ENCODE assay signal across 8 cellular contexts in genomic region chr1:100249155-100249536, GRCh38. TPM values are rescaled to one million over a fixed set of nuclear protein-coding genes. Genes with fewer than 3 reads are reported as not detected.
A peak's percentile ranks its signal among the peaks of the same experiment; 100 is the strongest.
DNase-seq lines count a peak whose midpoint lies in the region; TF ChIP-seq lines count a peak whose summit lies in the region.

No MANE protein-coding gene starts in this region.

- H3K9me3 ChIP-seq in OCI-LY1 (ENCODE audit: low read length): no peaks in the 10 kb centered on the region

- H3K4me1 ChIP-seq in OCI-LY1 (ENCODE audit: insufficient read depth, low read length, severe bottlenecking): peaks cover 32% of the 10 kb centered on the region

- no peaks in the 10 kb centered on the region for H4K20me1 ChIP-seq in OCI-LY1 (ENCODE audit: insufficient read depth, low read length)

- no peaks in the 10 kb centered on the region for H3K9me2 ChIP-seq in OCI-LY1 (ENCODE audit: low read depth, low read length)

- H3K27ac ChIP-seq in OCI-LY1 (ENCODE audit: low read depth, low read length, poor library complexity, severe bottlenecking): peak overlapping the region; percentile 49

- H3K27me3 ChIP-seq in OCI-LY1 (ENCODE audit: insufficient read depth, low read length): no peaks in the 10 kb centered on the region

- H3K4me3 ChIP-seq in OCI-LY1 (ENCODE audit: low read depth, low read length, poor library complexity, severe bottlenecking) (peak overlapping the region; percentile 97), fibroblast of the aortic adventitia (ENCODE audit: low read depth, low read length) (peak overlapping the region; percentile 99), retinal pigment epithelial cell (ENCODE audit: low read length) (peak overlapping the region; percentile 97)

- peak overlapping the region; percentile 85 for H3K4me2 ChIP-seq in OCI-LY1 (ENCODE audit: low read length)

- peak overlapping the region; percentile 88 for H3K9ac ChIP-seq in OCI-LY1 (ENCODE audit: low read length)

- H3F3A ChIP-seq in OCI-LY1 (ENCODE audit: insufficient read depth, low read length): no peaks in the 10 kb centered on the region

- peak overlapping the region; percentile 80 for H2AFZ ChIP-seq in OCI-LY1 (ENCODE audit: low read length)

- no peaks in the 10 kb centered on the region for H3K36me3 ChIP-seq in OCI-LY1 (ENCODE audit: insufficient read depth, low read length)

- peaks cover 11% of the 10 kb centered on the region; the same call in 1 of the 2 replicates for H3K79me2 ChIP-seq in OCI-LY1 (ENCODE audit: insufficient read depth, low read length)

- DNase-seq in GM03348 (ENCODE audit: low spot score) (peak; percentile 12), fibroblast of the aortic adventitia (ENCODE audit: low read depth) (peak; percentile 5), retinal pigment epithelial cell (ENCODE audit: low read depth) (no peak), SKM-1 treated with dmso at 0.1 percent for 144 hours (lab: John Stamatoyannopoulos, UW; ENCODE audit: unreplicated experiment) (no peak), NCI-H2196 treated with DMSO at 0.1 percent for 48 hours (lab: John Stamatoyannopoulos, UW; ENCODE audit: unreplicated experiment) (no peak)
- DNase-seq in activated effector memory CD4-positive, alpha-beta T cell treated with Interleukin-2 at 50 U/mL for 16 hours: no peak
- DNase-seq in stimulated activated CD4-positive, alpha-beta T cell treated with anti-CD3 and anti-CD28 coated beads, Interleukin-2, amount 100 ng/mL, for 24 hours: no peak

- no peak for TF ChIP-seq CTCF in OCI-LY1 (IDR thresholded peaks at IDR 0.05; ENCODE audit: low read length)
- TF ChIP-seq CTCF in fibroblast of the aortic adventitia (IDR thresholded peaks at IDR 0.05; ENCODE audit: insufficient read depth, low read length): no peak
- no peak for TF ChIP-seq CTCF in retinal pigment epithelial cell (conservative IDR thresholded peaks at IDR 0.05; ENCODE audit: low read depth, low read length)

RNA-seq across cellular contexts. Expression of gene DBT, which starts 0.5 kb away (rescaled TPM):
- 7.7 and 10.8 TPM in 2 replicates for total RNA-seq in fibroblast of the aortic adventitia (ENCODE audit: low replicate concordance)

RNA-seq across cellular contexts. Expression of gene RTCA, which starts 16.9 kb away (rescaled TPM):
- total RNA-seq in fibroblast of the aortic adventitia (ENCODE audit: low replicate concordance): 43.2 and 118 TPM in 2 replicates

Comparison
In these comparisons a context has a peak if more than half of its experiments do, and no peak if none do; other contexts are left out.
1. DNase-seq: peak in GM03348 (single experiment) and fibroblast of the aortic adventitia (single experiment); none in retinal pigment epithelial cell (single experiment), SKM-1 treated with dmso at 0.1 percent for 144 hours (single experiment), NCI-H2196 treated with DMSO at 0.1 percent for 48 hours (single experiment), activated effector memory CD4-positive, alpha-beta T cell treated with Interleukin-2 at 50 U/mL for 16 hours (single experiment) and stimulated activated CD4-positive, alpha-beta T cell treated with anti-CD3 and anti-CD28 coated beads, Interleukin-2, amount 100 ng/mL, for 24 hours (0 of 2).
2. Peak in every context shown above with its lines, with median percentiles within 50 percentile points of each other: H3K4me3 ChIP-seq.